Comparison of ENCODE assay signal across 26 cellular contexts in the genomic region with DNA sequence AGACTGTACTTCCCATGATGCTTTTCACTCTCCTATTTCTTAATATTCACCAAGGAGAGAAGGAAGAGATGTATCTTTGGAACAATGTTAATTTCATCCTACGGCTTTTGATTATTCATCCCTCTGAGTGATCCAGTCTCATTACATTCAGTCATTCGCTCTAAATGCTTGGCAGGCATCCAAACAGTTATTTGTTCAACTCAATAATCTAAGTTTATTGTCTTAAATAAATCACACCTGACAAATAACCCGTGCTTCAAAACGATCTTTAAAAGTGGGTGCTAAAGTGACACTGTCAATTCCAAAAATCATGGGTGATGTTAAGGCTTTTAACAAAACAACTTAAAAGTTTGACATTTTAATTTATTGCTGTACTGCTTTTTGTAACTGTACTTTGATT.
DNase-seq lines count a peak whose midpoint lies in the region; ATAC-seq and TF ChIP-seq lines count a peak whose summit lies in the region.
"Had no signal": no experiment of that assay in that cellular context is flagged by ENCODE, and none has a peak within 500 bp of the region (broad histone marks: within the 10 kb centered on the region; RNA-seq: fewer than 3 reads in every experiment).

No MANE protein-coding gene starts in this region.

- H3K36me3 Mint-ChIP-seq in MCF 10A (ENCODE audit: insufficient read depth, unreplicated experiment), result no peaks in the 10 kb centered on the region
- H3K36me3 Mint-ChIP-seq: activated CD8-positive, alpha-beta memory T cell treated with anti-CD3 and anti-CD28 coated beads, Interleukin-2, amount 10 ng/mL, durations not matched to agents 7 days and 5 days; neural progenitor cell; stimulated activated effector memory CD8-positive, alpha-beta T cell treated with anti-CD3 and anti-CD28 coated beads, Interleukin-12 subunit alpha, Interleukin-12 subunit beta, amount 100 ng/mL, for 72 hours had no signal

- no peak overlapping the region for H3K4me3 Mint-ChIP-seq in MCF 10A (ENCODE audit: unreplicated experiment)
- H3K4me3 Mint-ChIP-seq: activated B cell treated with CpG ODN at 0.5 μM for 24 hours; activated CD8-positive, alpha-beta memory T cell treated with anti-CD3 and anti-CD28 coated beads, Interleukin-2, amount 10 ng/mL, durations not matched to agents 7 days and 5 days; neural progenitor cell; stimulated activated effector memory CD8-positive, alpha-beta T cell treated with anti-CD3 and anti-CD28 coated beads, Interleukin-12 subunit alpha, Interleukin-12 subunit beta, amount 100 ng/mL, for 72 hours had no signal

- H3K36me3 ChIP-seq in breast epithelium (no peaks in the 10 kb centered on the region), tibial nerve (no peaks in the 10 kb centered on the region), right atrium auricular region (no peaks in the 10 kb centered on the region)
- H3K36me3 ChIP-seq: BLaER1, gastrocnemius medialis, neural progenitor cell, right lobe of liver, SJCRH30, upper lobe of left lung had no signal

- H3K9me3 ChIP-seq in breast epithelium (no peaks in the 10 kb centered on the region), tibial nerve (no peaks in the 10 kb centered on the region), right atrium auricular region (no peaks in the 10 kb centered on the region)
- H3K9me3 ChIP-seq: gastrocnemius medialis, right lobe of liver, SJCRH30, upper lobe of left lung had no signal

- no peak for ATAC-seq in HG03520 (IDR thresholded peaks at IDR 0.05; ENCODE audit: unreplicated experiment)
- ATAC-seq: activated CD8-positive, alpha-beta memory T cell treated with anti-CD3 and anti-CD28 coated beads, Interleukin-2, amount 10 ng/mL, durations not matched to agents 7 days and 5 days; gastrocnemius medialis; left cardiac atrium; right lobe of liver; stimulated activated effector memory CD8-positive, alpha-beta T cell treated with anti-CD3 and anti-CD28 coated beads, Interleukin-12 subunit alpha, Interleukin-12 subunit beta, amount 100 ng/mL, for 72 hours had no signal

- no TSS peak for BruUV-seq in MCF 10A (replicated peaks; lab: Mats Ljungman, UMichigan)

- 17 to 20% methylated on average over 4 of the region's 4 CpGs for WGBS in tibial nerve, 2 donors

- DNase-seq in MCF 10A (ENCODE audit: unreplicated experiment) (peak; percentile 16), breast epithelium (ENCODE audit: low spot score in 2 of 2) (no peak), NCI-H1417 (lab: John Stamatoyannopoulos, UW) (peak; percentile 12 to 95 (median 69)), NCI-H774 (lab: John Stamatoyannopoulos, UW) (peak; percentile 34), tibial nerve (ENCODE audit: low spot score in 2 of 2) (no peak), right atrium auricular region (ENCODE audit: low spot score) (no peak)
- DNase-seq: activated B cell treated with CpG ODN at 0.5 μM for 24 hours; activated CD4-positive, alpha-beta T cell treated with anti-CD3 and anti-CD28 coated beads, Interleukin-2, amount 50 U/mL, for 1 hour; activated CD8-positive, alpha-beta memory T cell treated with anti-CD3 and anti-CD28 coated beads, Interleukin-2, amount 10 ng/mL, durations not matched to agents 7 days and 5 days; activated naive CD4-positive, alpha-beta T cell treated with Interleukin-2 at 50 U/mL for 16 hours; cerebellar nuclear complex; gastrocnemius medialis; GM23248; left cardiac atrium; NCI-H1694; NCI-H446 treated with DMSO at 0.1 percent for 48 hours; right lobe of liver; SJCRH30; stimulated activated CD4-positive, alpha-beta T cell treated with anti-CD3 and anti-CD28 coated beads, Interleukin-4, amount 100 ng/mL, for 24 hours; upper lobe of left lung had no signal

- no peaks in the 10 kb centered on the region for H3K9me3 Mint-ChIP-seq in MCF 10A (ENCODE audit: unreplicated experiment)
- H3K9me3 Mint-ChIP-seq: activated B cell treated with CpG ODN at 0.5 μM for 24 hours had no signal

- H3K4me3 ChIP-seq in breast epithelium (no peak overlapping the region), tibial nerve (no peak overlapping the region), right atrium auricular region (no peak overlapping the region)
- H3K4me3 ChIP-seq: BLaER1, gastrocnemius medialis, GM23248, hepatocyte, neural progenitor cell, right lobe of liver, SJCRH30, upper lobe of left lung had no signal

- H3K27ac ChIP-seq in breast epithelium (no peak overlapping the region), tibial nerve (no peak overlapping the region), right atrium auricular region (no peak overlapping the region)
- H3K27ac ChIP-seq: BLaER1, gastrocnemius medialis, GM23248, hepatocyte, neural progenitor cell, parathyroid adenoma, right lobe of liver, SJCRH30, upper lobe of left lung had no signal

- TF ChIP-seq POLR2A in breast epithelium (IDR thresholded peaks at IDR 0.05), result no peak
- no peak for TF ChIP-seq POLR2A in tibial nerve (IDR thresholded peaks at IDR 0.05)

- H3K4me1 Mint-ChIP-seq in MCF 10A (ENCODE audit: insufficient read depth, unreplicated experiment), result no peaks in the 10 kb centered on the region
- H3K4me1 Mint-ChIP-seq: activated B cell treated with CpG ODN at 0.5 μM for 24 hours; activated CD8-positive, alpha-beta memory T cell treated with anti-CD3 and anti-CD28 coated beads, Interleukin-2, amount 10 ng/mL, durations not matched to agents 7 days and 5 days; neural progenitor cell; stimulated activated effector memory CD8-positive, alpha-beta T cell treated with anti-CD3 and anti-CD28 coated beads, Interleukin-12 subunit alpha, Interleukin-12 subunit beta, amount 100 ng/mL, for 72 hours had no signal

- CTCF ChIA-PET in MCF 10A (lab: Yijun Ruan, JAX), result no interaction called here

- TF ChIP-seq EP300 in tibial nerve (IDR thresholded peaks at IDR 0.05), result no peak

- no peak for TF ChIP-seq CTCF in MCF 10A (IDR thresholded peaks at IDR 0.05; ENCODE audit: unreplicated experiment)
- TF ChIP-seq CTCF in breast epithelium (IDR thresholded peaks at IDR 0.05), result no peak
- TF ChIP-seq CTCF in tibial nerve (IDR thresholded peaks at IDR 0.05), result no peak
- no peak for TF ChIP-seq CTCF in right atrium auricular region (IDR thresholded peaks at IDR 0.05)

- POLR2A ChIA-PET in MCF 10A (lab: Yijun Ruan, JAX), result interaction anchor here (0.8 to 1.4 kb wide), 2 partner anchors 18 to 202 kb away, joined by 3 to 5 read pairs; no protein-coding TSS in a partner anchor

- H3K27me3 ChIP-seq in breast epithelium (no peaks in the 10 kb centered on the region), tibial nerve (no peaks in the 10 kb centered on the region), right atrium auricular region (no peaks in the 10 kb centered on the region)
- H3K27me3 ChIP-seq: BLaER1, gastrocnemius medialis, hepatocyte, neural progenitor cell, right lobe of liver, SJCRH30, upper lobe of left lung had no signal

- H3K27me3 Mint-ChIP-seq in MCF 10A (ENCODE audit: insufficient read depth, unreplicated experiment), result no peaks in the 10 kb centered on the region
- H3K27me3 Mint-ChIP-seq: activated B cell treated with CpG ODN at 0.5 μM for 24 hours; activated CD8-positive, alpha-beta memory T cell treated with anti-CD3 and anti-CD28 coated beads, Interleukin-2, amount 10 ng/mL, durations not matched to agents 7 days and 5 days had no signal

- no peak overlapping the region for H3K27ac Mint-ChIP-seq in MCF 10A (ENCODE audit: low read depth, unreplicated experiment)
- H3K27ac Mint-ChIP-seq: activated B cell treated with CpG ODN at 0.5 μM for 24 hours; activated CD8-positive, alpha-beta memory T cell treated with anti-CD3 and anti-CD28 coated beads, Interleukin-2, amount 10 ng/mL, durations not matched to agents 7 days and 5 days; neural progenitor cell; stimulated activated effector memory CD8-positive, alpha-beta T cell treated with anti-CD3 and anti-CD28 coated beads, Interleukin-12 subunit alpha, Interleukin-12 subunit beta, amount 100 ng/mL, for 72 hours had no signal

- H3K4me1 ChIP-seq in breast epithelium (no peaks in the 10 kb centered on the region), tibial nerve (no peaks in the 10 kb centered on the region), right atrium auricular region (no peaks in the 10 kb centered on the region)
- H3K4me1 ChIP-seq: BLaER1, gastrocnemius medialis, neural progenitor cell, parathyroid adenoma, right lobe of liver, SJCRH30, upper lobe of left lung had no signal

- intact Hi-C loops in MCF 10A (cut with micrococcal nuclease), result no loop called here
- intact Hi-C loops in breast epithelium (cut with DNase I; ENCODE audit: low total_unique reads), result no loop called here

Comparison
In these comparisons a context has a peak if more than half of its experiments do, and no peak if none do; other contexts are left out.
1. DNase-seq: peak in MCF 10A (single experiment), NCI-H1417 (3 of 3) and NCI-H774 (single experiment); none in breast epithelium (0 of 2), tibial nerve (0 of 2) and right atrium auricular region (single experiment).